Comparison of ENCODE assay signal across 1 cellular context in the genomic region with DNA sequence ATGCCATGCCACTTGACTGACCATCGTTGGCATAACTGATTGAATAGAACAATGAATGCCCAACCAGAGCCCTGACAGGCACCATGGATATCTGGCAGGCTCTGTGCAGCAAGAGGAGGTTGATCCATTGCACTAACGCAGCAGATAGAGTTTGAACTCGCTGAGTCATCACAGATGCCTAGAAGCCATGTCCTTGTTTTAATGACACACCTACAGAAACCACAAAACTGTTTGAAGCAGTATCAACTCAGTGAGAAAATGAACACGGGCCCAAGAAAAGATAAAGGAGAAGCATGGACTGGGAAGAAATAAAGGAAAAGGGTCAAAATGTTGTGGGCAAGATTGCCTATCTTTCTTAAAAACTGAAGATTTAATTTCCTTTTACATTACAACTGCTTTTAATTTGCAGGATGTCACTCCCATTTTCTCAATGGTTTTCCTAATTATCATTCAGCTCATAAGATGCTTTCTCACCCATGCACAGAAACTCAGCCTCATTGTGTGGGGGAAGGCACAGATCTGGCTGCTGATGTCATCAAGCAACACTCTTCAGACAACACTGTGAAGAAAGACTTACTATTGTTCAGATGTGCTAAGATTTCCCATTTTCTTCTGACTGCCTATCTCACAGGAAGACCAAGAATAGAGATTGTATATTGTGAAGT.
TF ChIP-seq lines count a peak whose summit lies in the region.

No MANE protein-coding gene starts in this region.

TF ChIP-seq in K562, 482 proteins besides CTCF, POLR2A, EP300 and RAD21 (continued from another document and continues in another):
- TF ChIP-seq NR2C2 (CRISPR knock-in tag; IDR thresholded peaks at IDR 0.05) (no peak), NR2C2 (tag; IDR thresholded peaks at IDR 0.05) (peak; percentile 47), DPF2 (IDR thresholded peaks at IDR 0.05) (peak; percentile 90), RBM25 (IDR thresholded peaks at IDR 0.05; ENCODE audit: low read depth, low read length, severe bottlenecking) (no peak), STAT5A (IDR thresholded peaks at IDR 0.05; ENCODE audit: borderline replicate concordance, low read length) (peak; percentile 19; the same call in 1 of the 2 replicates), NFE2 (IDR thresholded peaks at IDR 0.05; ENCODE audit: low read depth) (peak; percentile 98), ATF7 (IDR thresholded peaks at IDR 0.05) (peak; percentile 66; the same call in 1 of the 2 replicates), C11orf30 (IDR thresholded peaks at IDR 0.05; ENCODE audit: low read depth) (peak; percentile 99), ESRRA (IDR thresholded peaks at IDR 0.05; ENCODE audit: borderline replicate concordance, low read depth) (peak; percentile 79), MEIS2 (IDR thresholded peaks at IDR 0.05; ENCODE audit: partially characterized antibody) (peak; percentile 14), HSF4 (CRISPR knock-in tag; IDR thresholded peaks at IDR 0.05; ENCODE audit: borderline replicate concordance) (no peak), YY1 (IDR thresholded peaks at IDR 0.05; ENCODE audit: borderline replicate concordance in 1 of 3, control insufficient read depth in 1 of 3, extremely low read depth in 1 of 3, insufficient read depth in 3 of 3, insufficient read length in 1 of 3, insufficient replicate concordance in 2 of 3, low read depth in 1 of 3, low read length in 2 of 3) (peak in 1 of 3 experiments; percentile 39), ZFPM2 (CRISPR knock-in tag; IDR thresholded peaks at IDR 0.05) (no peak), PTTG1 (tag; IDR thresholded peaks at IDR 0.05; ENCODE audit: low read depth) (no peak), RCOR1 (IDR thresholded peaks at IDR 0.05; ENCODE audit: borderline replicate concordance in 1 of 2, low read depth in 2 of 2, low read length in 2 of 2) (peak in 1 of 2 experiments; percentile 58; a peak in 3 of 4 replicates), CBFA2T2 (conservative IDR thresholded peaks at IDR 0.05) (peak; percentile 61), RHOXF2B (CRISPR knock-in tag; conservative IDR thresholded peaks at IDR 0.05) (no peak), SMARCC2 (IDR thresholded peaks at IDR 0.05; ENCODE audit: low read depth) (0 out of 2 replicates have a peak, but pooled peaks have one; percentile 25), KAT8 (IDR thresholded peaks at IDR 0.05; ENCODE audit: low read depth) (no peak), GATA2 (CRISPR knock-in tag; IDR thresholded peaks at IDR 0.05) (no peak), TRIM24 (IDR thresholded peaks at IDR 0.05) (0 out of 4 replicates have a peak, but pooled peaks of 1 of the 2 experiments have one; percentile 34), JUNB (CRISPR knock-in tag; conservative IDR thresholded peaks at IDR 0.05) (0 out of 2 replicates have a peak, but pooled peaks have one; percentile 20), CBFA2T3 (IDR thresholded peaks at IDR 0.05) (peak; percentile 83), MTF1 (CRISPR knock-in tag; IDR thresholded peaks at IDR 0.05; ENCODE audit: borderline replicate concordance) (no peak), E2F3 (CRISPR knock-in tag; IDR thresholded peaks at IDR 0.05) (no peak), NBN (IDR thresholded peaks at IDR 0.05; ENCODE audit: low read depth) (peak; percentile 83; the same call in 1 of the 2 replicates)
- TF ChIP-seq, protein P1, sequence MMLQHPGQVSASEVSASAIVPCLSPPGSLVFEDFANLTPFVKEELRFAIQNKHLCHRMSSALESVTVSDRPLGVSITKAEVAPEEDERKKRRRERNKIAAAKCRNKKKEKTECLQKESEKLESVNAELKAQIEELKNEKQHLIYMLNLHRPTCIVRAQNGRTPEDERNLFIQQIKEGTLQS (IDR thresholded peaks at IDR 0.05): peak; percentile 87
- TF ChIP-seq, protein P1 (CRISPR knock-in tag; conservative IDR thresholded peaks at IDR 0.05): no peak
- TF ChIP-seq, protein P2, sequence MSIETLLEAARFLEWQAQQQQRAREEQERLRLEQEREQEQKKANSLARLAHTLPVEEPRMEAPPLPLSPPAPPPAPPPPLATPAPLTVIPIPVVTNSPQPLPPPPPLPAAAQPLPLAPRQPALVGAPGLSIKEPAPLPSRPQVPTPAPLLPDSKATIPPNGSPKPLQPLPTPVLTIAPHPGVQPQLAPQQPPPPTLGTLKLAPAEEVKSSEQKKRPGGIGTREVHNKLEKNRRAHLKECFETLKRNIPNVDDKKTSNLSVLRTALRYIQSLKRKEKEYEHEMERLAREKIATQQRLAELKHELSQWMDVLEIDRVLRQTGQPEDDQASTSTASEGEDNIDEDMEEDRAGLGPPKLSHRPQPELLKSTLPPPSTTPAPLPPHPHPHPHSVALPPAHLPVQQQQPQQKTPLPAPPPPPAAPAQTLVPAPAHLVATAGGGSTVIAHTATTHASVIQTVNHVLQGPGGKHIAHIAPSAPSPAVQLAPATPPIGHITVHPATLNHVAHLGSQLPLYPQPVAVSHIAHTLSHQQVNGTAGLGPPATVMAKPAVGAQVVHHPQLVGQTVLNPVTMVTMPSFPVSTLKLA (conservative IDR thresholded peaks at IDR 0.05): peak; percentile 28 to 43; a peak in 2 of 4 replicates
- TF ChIP-seq, protein P3, sequence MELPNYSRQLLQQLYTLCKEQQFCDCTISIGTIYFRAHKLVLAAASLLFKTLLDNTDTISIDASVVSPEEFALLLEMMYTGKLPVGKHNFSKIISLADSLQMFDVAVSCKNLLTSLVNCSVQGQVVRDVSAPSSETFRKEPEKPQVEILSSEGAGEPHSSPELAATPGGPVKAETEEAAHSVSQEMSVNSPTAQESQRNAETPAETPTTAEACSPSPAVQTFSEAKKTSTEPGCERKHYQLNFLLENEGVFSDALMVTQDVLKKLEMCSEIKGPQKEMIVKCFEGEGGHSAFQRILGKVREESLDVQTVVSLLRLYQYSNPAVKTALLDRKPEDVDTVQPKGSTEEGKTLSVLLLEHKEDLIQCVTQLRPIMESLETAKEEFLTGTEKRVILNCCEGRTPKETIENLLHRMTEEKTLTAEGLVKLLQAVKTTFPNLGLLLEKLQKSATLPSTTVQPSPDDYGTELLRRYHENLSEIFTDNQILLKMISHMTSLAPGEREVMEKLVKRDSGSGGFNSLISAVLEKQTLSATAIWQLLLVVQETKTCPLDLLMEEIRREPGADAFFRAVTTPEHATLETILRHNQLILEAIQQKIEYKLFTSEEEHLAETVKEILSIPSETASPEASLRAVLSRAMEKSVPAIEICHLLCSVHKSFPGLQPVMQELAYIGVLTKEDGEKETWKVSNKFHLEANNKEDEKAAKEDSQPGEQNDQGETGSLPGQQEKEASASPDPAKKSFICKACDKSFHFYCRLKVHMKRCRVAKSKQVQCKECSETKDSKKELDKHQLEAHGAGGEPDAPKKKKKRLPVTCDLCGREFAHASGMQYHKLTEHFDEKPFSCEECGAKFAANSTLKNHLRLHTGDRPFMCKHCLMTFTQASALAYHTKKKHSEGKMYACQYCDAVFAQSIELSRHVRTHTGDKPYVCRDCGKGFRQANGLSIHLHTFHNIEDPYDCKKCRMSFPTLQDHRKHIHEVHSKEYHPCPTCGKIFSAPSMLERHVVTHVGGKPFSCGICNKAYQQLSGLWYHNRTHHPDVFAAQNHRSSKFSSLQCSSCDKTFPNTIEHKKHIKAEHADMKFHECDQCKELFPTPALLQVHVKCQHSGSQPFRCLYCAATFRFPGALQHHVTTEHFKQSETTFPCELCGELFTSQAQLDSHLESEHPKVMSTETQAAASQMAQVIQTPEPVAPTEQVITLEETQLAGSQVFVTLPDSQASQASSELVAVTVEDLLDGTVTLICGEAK (IDR thresholded peaks at IDR 0.05): 0 out of 2 replicates have a peak, but pooled peaks have one; percentile 32
- TF ChIP-seq, protein P3 (CRISPR knock-in tag; IDR thresholded peaks at IDR 0.05): no peak
- TF ChIP-seq, protein P4, sequence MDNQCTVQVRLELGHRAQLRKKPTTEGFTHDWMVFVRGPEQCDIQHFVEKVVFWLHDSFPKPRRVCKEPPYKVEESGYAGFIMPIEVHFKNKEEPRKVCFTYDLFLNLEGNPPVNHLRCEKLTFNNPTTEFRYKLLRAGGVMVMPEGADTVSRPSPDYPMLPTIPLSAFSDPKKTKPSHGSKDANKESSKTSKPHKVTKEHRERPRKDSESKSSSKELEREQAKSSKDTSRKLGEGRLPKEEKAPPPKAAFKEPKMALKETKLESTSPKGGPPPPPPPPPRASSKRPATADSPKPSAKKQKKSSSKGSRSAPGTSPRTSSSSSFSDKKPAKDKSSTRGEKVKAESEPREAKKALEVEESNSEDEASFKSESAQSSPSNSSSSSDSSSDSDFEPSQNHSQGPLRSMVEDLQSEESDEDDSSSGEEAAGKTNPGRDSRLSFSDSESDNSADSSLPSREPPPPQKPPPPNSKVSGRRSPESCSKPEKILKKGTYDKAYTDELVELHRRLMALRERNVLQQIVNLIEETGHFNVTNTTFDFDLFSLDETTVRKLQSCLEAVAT (IDR thresholded peaks at IDR 0.05): peak in 1 of 2 experiments; percentile 88; a peak in 2 of 4 replicates
- TF ChIP-seq, protein P5, sequence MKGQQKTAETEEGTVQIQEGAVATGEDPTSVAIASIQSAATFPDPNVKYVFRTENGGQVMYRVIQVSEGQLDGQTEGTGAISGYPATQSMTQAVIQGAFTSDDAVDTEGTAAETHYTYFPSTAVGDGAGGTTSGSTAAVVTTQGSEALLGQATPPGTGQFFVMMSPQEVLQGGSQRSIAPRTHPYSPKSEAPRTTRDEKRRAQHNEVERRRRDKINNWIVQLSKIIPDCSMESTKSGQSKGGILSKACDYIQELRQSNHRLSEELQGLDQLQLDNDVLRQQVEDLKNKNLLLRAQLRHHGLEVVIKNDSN (CRISPR knock-in tag; IDR thresholded peaks at IDR 0.05): no peak
- TF ChIP-seq, protein P6, sequence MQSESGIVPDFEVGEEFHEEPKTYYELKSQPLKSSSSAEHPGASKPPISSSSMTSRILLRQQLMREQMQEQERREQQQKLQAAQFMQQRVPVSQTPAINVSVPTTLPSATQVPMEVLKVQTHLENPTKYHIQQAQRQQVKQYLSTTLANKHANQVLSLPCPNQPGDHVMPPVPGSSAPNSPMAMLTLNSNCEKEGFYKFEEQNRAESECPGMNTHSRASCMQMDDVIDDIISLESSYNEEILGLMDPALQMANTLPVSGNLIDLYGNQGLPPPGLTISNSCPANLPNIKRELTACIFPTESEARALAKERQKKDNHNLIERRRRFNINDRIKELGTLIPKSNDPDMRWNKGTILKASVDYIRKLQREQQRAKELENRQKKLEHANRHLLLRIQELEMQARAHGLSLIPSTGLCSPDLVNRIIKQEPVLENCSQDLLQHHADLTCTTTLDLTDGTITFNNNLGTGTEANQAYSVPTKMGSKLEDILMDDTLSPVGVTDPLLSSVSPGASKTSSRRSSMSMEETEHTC (IDR thresholded peaks at IDR 0.05): no peak
- TF ChIP-seq, protein P7, sequence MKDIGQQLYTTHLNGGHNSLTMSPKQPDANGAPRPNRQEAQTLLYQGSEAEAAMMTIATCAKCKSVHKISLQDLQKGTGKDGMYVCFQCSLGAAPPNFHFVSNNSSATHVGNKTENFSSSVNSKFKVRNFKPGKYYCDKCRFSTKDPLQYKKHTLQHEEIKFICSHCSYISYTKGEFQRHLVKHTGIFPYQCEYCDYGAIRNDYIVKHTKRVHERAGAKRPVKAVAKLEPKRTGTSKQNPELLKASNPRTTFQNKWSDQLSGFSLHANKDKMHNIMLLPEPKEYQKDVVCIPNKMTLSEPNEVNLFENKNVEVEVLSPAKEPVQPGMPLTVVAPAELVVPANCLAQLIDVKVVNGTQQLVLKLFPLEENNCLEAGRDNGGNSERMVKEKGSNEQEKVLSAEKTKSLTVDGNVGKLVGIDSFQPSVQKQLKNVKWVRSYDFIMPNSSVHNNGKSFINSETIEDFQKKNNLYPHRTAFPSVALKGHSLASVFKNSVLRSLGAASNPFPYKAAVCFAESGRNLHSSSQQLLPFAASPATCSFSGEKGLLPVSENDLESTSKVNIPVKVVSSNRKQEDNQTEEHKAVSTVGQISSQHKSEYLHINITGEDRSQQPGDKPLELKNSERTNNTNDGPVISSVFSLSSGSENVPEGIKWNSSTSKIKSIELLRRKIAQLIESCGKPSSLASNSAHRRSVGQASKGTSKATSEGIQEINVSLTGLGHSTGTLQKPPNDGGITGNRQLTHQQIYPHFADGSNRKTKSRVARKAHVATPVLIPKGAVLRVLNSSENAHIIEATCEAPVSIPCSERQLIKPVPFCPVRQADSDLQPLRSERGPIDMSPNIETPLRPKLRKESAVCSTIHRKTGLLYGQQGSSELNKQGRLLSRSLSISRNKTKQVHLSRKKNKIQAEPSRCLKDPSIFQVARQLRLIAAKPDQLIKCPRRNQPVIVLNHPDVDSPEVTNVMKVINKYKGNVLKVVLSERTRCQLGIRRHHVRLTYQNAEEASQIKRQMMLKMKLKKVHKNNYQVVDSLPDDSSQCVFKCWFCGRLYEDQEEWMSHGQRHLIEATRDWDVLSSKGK (CRISPR knock-in tag; IDR thresholded peaks at IDR 0.05): no peak
- TF ChIP-seq, protein P8, sequence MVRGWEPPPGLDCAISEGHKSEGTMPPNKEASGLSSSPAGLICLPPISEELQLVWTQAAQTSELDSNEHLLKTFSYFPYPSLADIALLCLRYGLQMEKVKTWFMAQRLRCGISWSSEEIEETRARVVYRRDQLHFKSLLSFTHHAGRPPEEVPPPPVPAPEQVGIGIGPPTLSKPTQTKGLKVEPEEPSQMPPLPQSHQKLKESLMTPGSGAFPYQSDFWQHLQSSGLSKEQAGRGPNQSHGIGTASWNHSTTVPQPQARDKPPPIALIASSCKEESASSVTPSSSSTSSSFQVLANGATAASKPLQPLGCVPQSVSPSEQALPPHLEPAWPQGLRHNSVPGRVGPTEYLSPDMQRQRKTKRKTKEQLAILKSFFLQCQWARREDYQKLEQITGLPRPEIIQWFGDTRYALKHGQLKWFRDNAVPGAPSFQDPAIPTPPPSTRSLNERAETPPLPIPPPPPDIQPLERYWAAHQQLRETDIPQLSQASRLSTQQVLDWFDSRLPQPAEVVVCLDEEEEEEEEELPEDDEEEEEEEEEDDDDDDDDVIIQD (CRISPR knock-in tag; IDR thresholded peaks at IDR 0.05): no peak
